Comparison of ENCODE assay signal across 13 cellular contexts in genomic region chr4:6834867-6835266, GRCh38. TPM values are rescaled to one million over a fixed set of nuclear protein-coding genes. Genes with fewer than 3 reads are reported as not detected.
DNase-seq lines count a peak whose midpoint lies in the region; ATAC-seq and TF ChIP-seq lines count a peak whose summit lies in the region.
"Had no signal": no experiment of that assay in that cellular context is flagged by ENCODE, and none has a peak within 500 bp of the region (broad histone marks: within the 10 kb centered on the region; RNA-seq: fewer than 3 reads in every experiment).

No MANE protein-coding gene starts in this region.

- no peaks in the 10 kb centered on the region for H3F3A ChIP-seq in smooth muscle cell (ENCODE audit: low read depth)

- peaks cover 0 to 5% (median 0%) of the 10 kb centered on the region in 11 donors for H3K9me3 Mint-ChIP-seq in naive thymus-derived CD4-positive, alpha-beta T cell

- H3K27me3 ChIP-seq in right atrium auricular region (no peaks in the 10 kb centered on the region), smooth muscle cell (ENCODE audit: low read depth) (no peaks in the 10 kb centered on the region)
- H3K27me3 ChIP-seq in naive thymus-derived CD4-positive, alpha-beta T cell (ENCODE audit: control insufficient read depth in 2 of 2, insufficient read depth in 2 of 2, low read length in 2 of 2) = no peaks in the 10 kb centered on the region
- H3K27me3 ChIP-seq: colonic mucosa had no signal

- H3K9me3 ChIP-seq in right atrium auricular region (no peaks in the 10 kb centered on the region), smooth muscle cell (replicated peaks; ENCODE audit: low read depth) (no peaks in the 10 kb centered on the region)
- H3K9me3 ChIP-seq in naive thymus-derived CD4-positive, alpha-beta T cell (ENCODE audit: control insufficient read depth in 2 of 3, low read length in 3 of 3) = no peaks in the 10 kb centered on the region
- H3K9me3 ChIP-seq: colonic mucosa had no signal

- no peak overlapping the region for H3K4me3 Mint-ChIP-seq in naive thymus-derived CD4-positive, alpha-beta T cell
- H3K4me3 Mint-ChIP-seq: activated CD4-positive, alpha-beta memory T cell treated with anti-CD3 and anti-CD28 coated beads for 36 hours had no signal

- peaks cover 43% of the 10 kb centered on the region for H3K79me2 ChIP-seq in smooth muscle cell (ENCODE audit: low read depth)

- peak overlapping the region in 1 of 2 donors; percentile 6 for H3K27ac ChIP-seq in right atrium auricular region
- peak overlapping the region; percentile 46 for H3K27ac ChIP-seq in smooth muscle cell (ENCODE audit: low read depth)
- H3K27ac ChIP-seq in naive thymus-derived CD4-positive, alpha-beta T cell (ENCODE audit: low read depth, low read length) = no peak overlapping the region
- H3K27ac ChIP-seq: colonic mucosa had no signal

- DNase-seq in Right ventricle myocardium superior = no peak
- DNase-seq in right atrium auricular region (ENCODE audit: low spot score) = no peak
- peak; percentile 46 for DNase-seq in amniotic epithelial cell (ENCODE audit: low read depth)
- peak; percentile 53 for DNase-seq in fibroblast of villous mesenchyme (ENCODE audit: low read depth)
- DNase-seq in smooth muscle cell (lab: John Stamatoyannopoulos, UW; ENCODE audit: unreplicated experiment) = no peak
- DNase-seq in NCI-H82 (lab: John Stamatoyannopoulos, UW) = no peak
- no peak for DNase-seq in naive thymus-derived CD4-positive, alpha-beta T cell
- no peak for DNase-seq in DMS153 treated with DMSO at 0.1 percent for 48 hours (lab: John Stamatoyannopoulos, UW; ENCODE audit: unreplicated experiment)
- DNase-seq: activated CD4-positive, alpha-beta memory T cell treated with anti-CD3 and anti-CD28 coated beads for 36 hours; colonic mucosa; DMS79 treated with DMSO at 0.1 percent for 48 hours; NCI-H2171; stimulated activated CD8-positive, alpha-beta memory T cell treated with anti-CD3 and anti-CD28 coated beads, Interleukin-4, amount 100 ng/mL, for 48 hours had no signal

- no peak overlapping the region for H3K9ac ChIP-seq in smooth muscle cell (ENCODE audit: low read depth)

- H3K4me2 ChIP-seq in smooth muscle cell = no peak overlapping the region

- POLR2A ChIA-PET in naive thymus-derived CD4-positive, alpha-beta T cell (lab: Charles Lee) = no interaction called here

- no peaks in the 10 kb centered on the region for H3K27me3 Mint-ChIP-seq in naive thymus-derived CD4-positive, alpha-beta T cell
- H3K27me3 Mint-ChIP-seq: activated CD4-positive, alpha-beta memory T cell treated with anti-CD3 and anti-CD28 coated beads for 36 hours had no signal

- ATAC-seq in Right ventricle myocardium superior (ENCODE audit: poor library complexity) = peak; percentile 14
- ATAC-seq in naive thymus-derived CD4-positive, alpha-beta T cell = no peak

- peaks cover 0 to 11% of the 10 kb centered on the region in 2 donors for H3K4me1 ChIP-seq in right atrium auricular region
- H3K4me1 ChIP-seq in smooth muscle cell (ENCODE audit: low read depth) = peaks cover 9% of the 10 kb centered on the region
- no peaks in the 10 kb centered on the region for H3K4me1 ChIP-seq in naive thymus-derived CD4-positive, alpha-beta T cell (ENCODE audit: control insufficient read depth in 2 of 2, insufficient read depth in 2 of 2, low read length in 2 of 2)
- H3K4me1 ChIP-seq: colonic mucosa had no signal

- H3K36me3 ChIP-seq in right atrium auricular region (peaks cover 24% of the 10 kb centered on the region), smooth muscle cell (ENCODE audit: low read depth) (peaks cover 5% of the 10 kb centered on the region)
- H3K36me3 ChIP-seq in naive thymus-derived CD4-positive, alpha-beta T cell (ENCODE audit: control insufficient read depth in 2 of 3, insufficient read depth in 3 of 3, low read length in 3 of 3) = peaks cover 0 to 34% (median 0%) of the 10 kb centered on the region in 3 experiments
- H3K36me3 ChIP-seq: colonic mucosa had no signal

- intact Hi-C loops in Right ventricle myocardium superior (cut with DNase I) = no loop called here
- intact Hi-C loops in naive thymus-derived CD4-positive, alpha-beta T cell (cut with micrococcal nuclease) = no loop called here

- CTCF ChIA-PET in naive thymus-derived CD4-positive, alpha-beta T cell (lab: Charles Lee) = no interaction called here

- peaks cover 0 to 43% (median 28%) of the 10 kb centered on the region in 5 donors for H3K36me3 Mint-ChIP-seq in naive thymus-derived CD4-positive, alpha-beta T cell

- no peak for TF ChIP-seq CTCF in right atrium auricular region (IDR thresholded peaks at IDR 0.05)
- TF ChIP-seq CTCF in fibroblast of villous mesenchyme (IDR thresholded peaks at IDR 0.05; ENCODE audit: insufficient read depth, low read depth, low read length) = no peak
- TF ChIP-seq CTCF in smooth muscle cell (IDR thresholded peaks at IDR 0.05; ENCODE audit: borderline replicate concordance, insufficient read depth, poor library complexity, severe bottlenecking) = no peak

- 88% methylated on average over 3 of the region's 3 CpGs for WGBS in smooth muscle cell (ENCODE audit: low lambda C conversion rate)

- H3K4me3 ChIP-seq in right atrium auricular region (no peak overlapping the region), fibroblast of villous mesenchyme (ENCODE audit: low read depth, low read length) (no peak overlapping the region), smooth muscle cell (no peak overlapping the region)
- H3K4me3 ChIP-seq in naive thymus-derived CD4-positive, alpha-beta T cell (ENCODE audit: low read length) = no peak overlapping the region
- H3K4me3 ChIP-seq: colonic mucosa had no signal

- H2AFZ ChIP-seq in smooth muscle cell (ENCODE audit: low read depth) = no peak overlapping the region

- peaks cover 93% of the 10 kb centered on the region for H4K20me1 ChIP-seq in smooth muscle cell (ENCODE audit: low read depth)

- peaks cover 4 to 22% (median 12%) of the 10 kb centered on the region in 7 donors for H3K4me1 Mint-ChIP-seq in naive thymus-derived CD4-positive, alpha-beta T cell

- no peak overlapping the region for H3K27ac Mint-ChIP-seq in naive thymus-derived CD4-positive, alpha-beta T cell
- H3K27ac Mint-ChIP-seq: activated CD4-positive, alpha-beta memory T cell treated with anti-CD3 and anti-CD28 coated beads for 36 hours had no signal

RNA-seq across cellular contexts. Expression of gene KIAA0232, which starts 52.3 kb away (rescaled TPM):
- total RNA-seq in Right ventricle myocardium superior (75.0 TPM), right atrium auricular region (10 to 100 TPM; 47.5 to 69.4 TPM), fibroblast of villous mesenchyme (23.2 and 29.8 TPM in 2 replicates), smooth muscle cell (16.6 and 36.0 TPM in 2 replicates)
- polyA plus RNA-seq in smooth muscle cell = 8.4 and 9.5 TPM in 2 replicates
- 10 to 100 TPM; 15.7 to 24.2 (median 19.8) TPM for total RNA-seq in naive thymus-derived CD4-positive, alpha-beta T cell
- 10 to 100 TPM; 12.0 to 13.3 TPM for polyA plus RNA-seq in naive thymus-derived CD4-positive, alpha-beta T cell

Comparison
In these comparisons a context has a peak if more than half of its experiments do, and no peak if none do; other contexts are left out.
1. DNase-seq: peak in amniotic epithelial cell (single experiment) and fibroblast of villous mesenchyme (single experiment); none in Right ventricle myocardium superior (single experiment), right atrium auricular region (single experiment), smooth muscle cell (single experiment), NCI-H82 (single experiment), naive thymus-derived CD4-positive, alpha-beta T cell (0 of 9) and DMS153 treated with DMSO at 0.1 percent for 48 hours (single experiment).